ENCODE assay signal across 15 cellular contexts in the genomic region with DNA sequence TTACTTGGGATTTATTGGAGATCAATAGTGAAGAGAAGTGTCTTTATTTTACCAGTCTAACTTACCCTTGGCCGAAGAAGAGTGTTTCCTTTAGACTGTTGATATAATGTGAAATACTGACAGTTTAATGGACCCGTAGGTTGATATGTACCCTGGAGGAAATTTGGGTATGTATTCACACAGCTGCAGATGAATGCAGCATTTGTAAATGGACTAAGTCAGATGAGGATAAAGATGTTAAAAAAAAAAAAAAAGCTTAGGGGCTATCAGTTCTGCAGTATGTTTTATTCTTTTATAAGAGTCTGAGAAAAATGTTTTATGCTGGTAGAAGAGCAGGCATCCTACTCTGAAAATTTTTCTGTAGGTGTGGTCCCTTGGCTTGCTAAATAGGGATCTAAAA. TPM values are rescaled to one million over a fixed set of nuclear protein-coding genes. Genes with fewer than 3 reads are reported as not detected.
DNase-seq lines count a peak whose midpoint lies in the region; ATAC-seq and TF ChIP-seq lines count a peak whose summit lies in the region.
"Had no signal": no experiment of that assay in that cellular context is flagged by ENCODE, and none has a peak within 500 bp of the region (broad histone marks: within the 10 kb centered on the region; RNA-seq: fewer than 3 reads in every experiment).

No MANE protein-coding gene starts in this region.

- H3K27ac Mint-ChIP-seq in activated T-helper 17 cell treated with anti-CD3 and anti-CD28 coated beads, Interleukin-2, amount 50 U/mL, for 72 hours, result peak overlapping the region; percentile 37
- H3K27ac Mint-ChIP-seq in HFFc6 (no peak overlapping the region), endothelial cell (ENCODE audit: unreplicated experiment) (no peak overlapping the region)
- H3K27ac Mint-ChIP-seq: dendritic cell treated with granulocyte-macrophage colony-stimulating factor and Interleukin-4, amounts not matched to agents 40 ng/mL and 50 ng/mL, for 4 days had no signal

- H3K9ac ChIP-seq in Loucy (ENCODE audit: low read depth, low read length, poor library complexity, severe bottlenecking), result peak overlapping the region; percentile 14
- H3K9ac ChIP-seq in muscle layer of colon (ENCODE audit: low read length), result no peak overlapping the region
- H3K9ac ChIP-seq: KMS-11 had no signal

- no peaks in the 10 kb centered on the region for H3K9me2 ChIP-seq in Loucy (replicated peaks; ENCODE audit: low read depth, low read length)

- H3K27me3 ChIP-seq in ACC112 (ENCODE audit: insufficient read depth, low read length), result no peaks in the 10 kb centered on the region
- no peaks in the 10 kb centered on the region for H3K27me3 ChIP-seq in Loucy (ENCODE audit: insufficient read depth, low read length, poor library complexity, severe bottlenecking)
- H3K27me3 ChIP-seq in muscle layer of colon (ENCODE audit: control insufficient read depth in 1 of 2, insufficient read depth in 2 of 2, low read length in 2 of 2), result no peaks in the 10 kb centered on the region

- H3K9me3 Mint-ChIP-seq in activated T-helper 17 cell treated with anti-CD3 and anti-CD28 coated beads, Interleukin-2, amount 50 U/mL, for 72 hours, result no peaks in the 10 kb centered on the region
- H3K9me3 Mint-ChIP-seq in HFFc6, result no peaks in the 10 kb centered on the region
- no peaks in the 10 kb centered on the region for H3K9me3 Mint-ChIP-seq in endothelial cell (ENCODE audit: unreplicated experiment)
- H3K9me3 Mint-ChIP-seq: activated naive CD4-positive, alpha-beta T cell treated with anti-CD3 and anti-CD28 coated beads, Interleukin-2, amount 10 ng/mL, durations not matched to agents 7 days and 5 days; dendritic cell treated with granulocyte-macrophage colony-stimulating factor and Interleukin-4, amounts not matched to agents 40 ng/mL and 50 ng/mL, for 4 days had no signal

- H3K79me2 ChIP-seq in ACC112 (ENCODE audit: control insufficient read depth, insufficient read depth, low read length, unreplicated experiment), result peaks cover 70% of the 10 kb centered on the region
- peaks cover 22% of the 10 kb centered on the region for H3K79me2 ChIP-seq in Loucy (ENCODE audit: insufficient read depth, low read length)

- H3K4me2 ChIP-seq in Loucy (ENCODE audit: low read depth, low read length, poor library complexity, severe bottlenecking), result peak overlapping the region; percentile 99

- H3K4me3 Mint-ChIP-seq in activated T-helper 17 cell treated with anti-CD3 and anti-CD28 coated beads, Interleukin-2, amount 50 U/mL, for 72 hours, result peak overlapping the region; percentile 86
- no peak overlapping the region for H3K4me3 Mint-ChIP-seq in HFFc6
- no peak overlapping the region for H3K4me3 Mint-ChIP-seq in endothelial cell (ENCODE audit: unreplicated experiment)
- H3K4me3 Mint-ChIP-seq: dendritic cell treated with granulocyte-macrophage colony-stimulating factor and Interleukin-4, amounts not matched to agents 40 ng/mL and 50 ng/mL, for 4 days had no signal

- H3K4me3 ChIP-seq in ACC112 (ENCODE audit: low read depth, low read length), result 0 out of 2 replicates have a peak overlapping the region, but pooled peaks have one; percentile 88
- peak overlapping the region; percentile 99 for H3K4me3 ChIP-seq in Loucy (ENCODE audit: low read length, poor library complexity, severe bottlenecking)
- H3K4me3 ChIP-seq in muscle layer of colon (ENCODE audit: low read depth in 1 of 2, low read length in 2 of 2), result no peak overlapping the region

- H2AFZ ChIP-seq in ACC112 (ENCODE audit: low read length, unreplicated experiment) (no peak overlapping the region), Loucy (ENCODE audit: low read length) (no peak overlapping the region)

- ATAC-seq in activated T-helper 17 cell treated with anti-CD3 and anti-CD28 coated beads, Interleukin-2, amount 50 U/mL, for 72 hours (replicated peaks), result no peak
- no peak for ATAC-seq in GM18868 (IDR thresholded peaks at IDR 0.05; ENCODE audit: unreplicated experiment)
- ATAC-seq: left ventricle myocardium superior had no signal

- H3K36me3 Mint-ChIP-seq in activated T-helper 17 cell treated with anti-CD3 and anti-CD28 coated beads, Interleukin-2, amount 50 U/mL, for 72 hours (ENCODE audit: low read depth), result peaks cover 82% of the 10 kb centered on the region
- peaks cover 38% of the 10 kb centered on the region for H3K36me3 Mint-ChIP-seq in HFFc6 (ENCODE audit: low read depth)
- H3K36me3 Mint-ChIP-seq in endothelial cell (ENCODE audit: low read depth, unreplicated experiment), result peaks cover 11% of the 10 kb centered on the region

- TF ChIP-seq CTCF in Loucy (conservative IDR thresholded peaks at IDR 0.05; ENCODE audit: low read length), result no peak
- TF ChIP-seq CTCF in HFFc6 (IDR thresholded peaks at IDR 0.05), result no peak
- no peak for TF ChIP-seq CTCF in endothelial cell (IDR thresholded peaks at IDR 0.05; ENCODE audit: unreplicated experiment)

- no peak overlapping the region for H3K27ac ChIP-seq in ACC112 (ENCODE audit: low read depth, low read length)
- H3K27ac ChIP-seq in muscle layer of colon (ENCODE audit: low read depth, low read length), result peak overlapping the region; percentile 64
- H3K27ac ChIP-seq: KMS-11 had no signal

- H3K4me1 Mint-ChIP-seq in activated T-helper 17 cell treated with anti-CD3 and anti-CD28 coated beads, Interleukin-2, amount 50 U/mL, for 72 hours, result peaks cover 31% of the 10 kb centered on the region
- peaks cover 66% of the 10 kb centered on the region for H3K4me1 Mint-ChIP-seq in HFFc6 (ENCODE audit: low read depth)
- peaks cover 33% of the 10 kb centered on the region for H3K4me1 Mint-ChIP-seq in endothelial cell (ENCODE audit: unreplicated experiment)

- H3K36me3 ChIP-seq in ACC112 (ENCODE audit: insufficient read depth, low read length) (peaks cover 34% of the 10 kb centered on the region; the same call in 1 of the 2 replicates), Loucy (ENCODE audit: insufficient read depth, low read length) (no peaks in the 10 kb centered on the region), muscle layer of colon (ENCODE audit: insufficient read depth, low read length) (peaks cover 16% of the 10 kb centered on the region)

- H3K9me3 ChIP-seq in Loucy (ENCODE audit: insufficient read depth, low read depth, low read length) (no peaks in the 10 kb centered on the region), muscle layer of colon (ENCODE audit: low read length) (no peaks in the 10 kb centered on the region)

- peaks cover 23% of the 10 kb centered on the region for H3K4me1 ChIP-seq in ACC112 (ENCODE audit: control insufficient read depth, insufficient read depth, low read length, unreplicated experiment)
- H3K4me1 ChIP-seq in Loucy (ENCODE audit: insufficient read depth, low read length, poor library complexity, severe bottlenecking), result peaks cover 39% of the 10 kb centered on the region
- peaks cover 18% of the 10 kb centered on the region for H3K4me1 ChIP-seq in muscle layer of colon (ENCODE audit: insufficient read depth, low read length)

- no peaks in the 10 kb centered on the region for H3F3A ChIP-seq in Loucy (ENCODE audit: low read depth)

- H3K27me3 Mint-ChIP-seq in activated T-helper 17 cell treated with anti-CD3 and anti-CD28 coated beads, Interleukin-2, amount 50 U/mL, for 72 hours, result no peaks in the 10 kb centered on the region
- H3K27me3 Mint-ChIP-seq in HFFc6 (ENCODE audit: insufficient read depth), result no peaks in the 10 kb centered on the region
- H3K27me3 Mint-ChIP-seq in endothelial cell (ENCODE audit: unreplicated experiment), result no peaks in the 10 kb centered on the region
- H3K27me3 Mint-ChIP-seq: activated naive CD4-positive, alpha-beta T cell treated with anti-CD3 and anti-CD28 coated beads, Interleukin-2, amount 10 ng/mL, durations not matched to agents 7 days and 5 days; dendritic cell treated with granulocyte-macrophage colony-stimulating factor and Interleukin-4, amounts not matched to agents 40 ng/mL and 50 ng/mL, for 4 days had no signal

- H4K20me1 ChIP-seq in Loucy (ENCODE audit: insufficient read depth, low read length, poor library complexity, severe bottlenecking), result no peaks in the 10 kb centered on the region

- DNase-seq in HFFc6, result no peak
- DNase-seq in endothelial cell (ENCODE audit: low spot score), result no peak
- DNase-seq in NCI-H146 treated with DMSO at 0.1 percent for 48 hours (lab: John Stamatoyannopoulos, UW; ENCODE audit: unreplicated experiment), result no peak
- DNase-seq: activated CD4-positive, alpha-beta T cell treated with anti-CD3 and anti-CD28 coated beads, Interleukin-2, amount 50 U/mL, for 4 hours; activated naive CD4-positive, alpha-beta T cell treated with anti-CD3 and anti-CD28 coated beads, Interleukin-2, amount 10 ng/mL, durations not matched to agents 7 days and 5 days; activated T-cell treated with anti-CD3 and anti-CD28 coated beads for 4 hours; left ventricle myocardium superior; NCI-H1048 had no signal

RNA-seq across cellular contexts. Expression of gene REXO2, which starts 2.7 kb away (rescaled TPM):
- 100 to 1,000 TPM; 111 to 127 TPM for total RNA-seq in activated T-helper 17 cell treated with anti-CD3 and anti-CD28 coated beads, Interleukin-2, amount 50 U/mL, for 72 hours
- 100 to 1,000 TPM; 245 to 272 (median 255) TPM for total RNA-seq in HFFc6 (2021; fragmentation: NEBNext Ultra II Directional; extraction: Animal tissue kit (Norgen Biotek cat#: 25700))
- total RNA-seq in endothelial cell (ENCODE audit: unreplicated experiment), result 71.6 TPM

RNA-seq across cellular contexts. Expression of gene RBM7, which starts 41.5 kb away (rescaled TPM):
- 10 to 100 TPM; 39.1 to 58.9 TPM for total RNA-seq in activated T-helper 17 cell treated with anti-CD3 and anti-CD28 coated beads, Interleukin-2, amount 50 U/mL, for 72 hours
- 10 to 100 TPM; 35.9 to 42.3 (median 39.2) TPM for total RNA-seq in HFFc6 (2021; fragmentation: NEBNext Ultra II Directional; extraction: Animal tissue kit (Norgen Biotek cat#: 25700))
- total RNA-seq in endothelial cell (ENCODE audit: unreplicated experiment), result 44.8 TPM

RNA-seq across cellular contexts. Expression of gene C11orf71, which starts 41.6 kb away (rescaled TPM):
- total RNA-seq in activated T-helper 17 cell treated with anti-CD3 and anti-CD28 coated beads, Interleukin-2, amount 50 U/mL, for 72 hours, result 1 to 10 TPM; 4.0 to 5.2 TPM
- 1 to 10 TPM; 2.4 to 3.8 (median 3.2) TPM for total RNA-seq in HFFc6 (2021; fragmentation: NEBNext Ultra II Directional; extraction: Animal tissue kit (Norgen Biotek cat#: 25700))
- total RNA-seq in endothelial cell (ENCODE audit: unreplicated experiment), result 6.7 TPM

Comparison
In these comparisons a context has a peak if more than half of its experiments do, and no peak if none do; other contexts are left out.
1. H3K4me3 ChIP-seq: peak in ACC112 (single experiment) and Loucy (single experiment); none in muscle layer of colon (0 of 2).